32 cellular contexts compared by ENCODE assay signal in genomic region chr1:118826669-118827068, GRCh38.
A peak's percentile ranks its signal among the peaks of the same experiment; 100 is the strongest.
DNase-seq lines count a peak whose midpoint lies in the region; ATAC-seq, FAIRE-seq and TF ChIP-seq lines count a peak whose summit lies in the region.
"Had no signal": no experiment of that assay in that cellular context is flagged by ENCODE, and none has a peak within 500 bp of the region (broad histone marks: within the 10 kb centered on the region; RNA-seq: fewer than 3 reads in every experiment).

No MANE protein-coding gene starts in this region.

- H3K9ac ChIP-seq in H9 (ENCODE audit: extremely low read depth, insufficient read length, low read length) (no peak overlapping the region), K562 (ENCODE audit: insufficient read depth in 1 of 2, low read depth in 2 of 2, low read length in 2 of 2) (no peak overlapping the region), HepG2 (ENCODE audit: insufficient read depth, low read depth, low read length) (no peak overlapping the region)
- H3K9ac ChIP-seq: SK-N-SH had no signal

- no peaks in the 10 kb centered on the region for H3K9me1 ChIP-seq in K562 (ENCODE audit: control insufficient read depth, insufficient read depth, low read length)

- H4K20me1 ChIP-seq in H9 (ENCODE audit: control insufficient read depth, insufficient read depth, insufficient read length): no peaks in the 10 kb centered on the region
- no peaks in the 10 kb centered on the region for H4K20me1 ChIP-seq in K562 (replicated peaks; ENCODE audit: control insufficient read depth, insufficient read depth, low read length)
- no peaks in the 10 kb centered on the region for H4K20me1 ChIP-seq in HepG2 (ENCODE audit: insufficient read depth, low read length)

- H3K27me3 Mint-ChIP-seq in H9 (ENCODE audit: low read depth): peaks cover 2% of the 10 kb centered on the region; the same call in 1 of the 2 replicates
- H3K27me3 Mint-ChIP-seq: activated CD4-positive, alpha-beta memory T cell treated with anti-CD3 and anti-CD28 coated beads, Interleukin-2, amount 10 ng/mL, durations not matched to agents 7 days and 5 days; activated T-helper 17 cell treated with anti-CD3 and anti-CD28 coated beads, Interleukin-2, amount 50 U/mL, for 72 hours; naive B cell; stimulated activated naive CD8-positive, alpha-beta T cell treated with anti-CD3 and anti-CD28 coated beads, Interleukin-15, Interleukin-2, amounts not matched to agents 100 ng/mL and 50 ng/mL, for 24 hours; T-helper 17 cell had no signal

- H3K9me3 Mint-ChIP-seq in H9: peaks cover 17% of the 10 kb centered on the region in 2 experiments

- H3K4me3 ChIP-seq in K562: no peak overlapping the region
- no peak overlapping the region for H3K4me3 ChIP-seq in HepG2 (replicated peaks in 1 of 3; ENCODE audit: insufficient read depth in 1 of 3, low read depth in 2 of 3, low read length in 3 of 3)
- H3K4me3 ChIP-seq: esophagus squamous epithelium, left lung, skin epidermis, vagina had no signal

- H2AFZ ChIP-seq in H9 (ENCODE audit: low read length) (no peak overlapping the region), K562 (ENCODE audit: low read depth, low read length) (no peak overlapping the region), HepG2 (ENCODE audit: low read length) (no peak overlapping the region)

- no peaks in the 10 kb centered on the region for H3K4me1 Mint-ChIP-seq in H9
- H3K4me1 Mint-ChIP-seq: activated CD4-positive, alpha-beta memory T cell treated with anti-CD3 and anti-CD28 coated beads, Interleukin-2, amount 10 ng/mL, durations not matched to agents 7 days and 5 days; activated T-helper 17 cell treated with anti-CD3 and anti-CD28 coated beads, Interleukin-2, amount 50 U/mL, for 72 hours; CD14-positive monocyte; immature natural killer cell; naive B cell; T-helper 17 cell had no signal

- no CpG with 5 or more reads among the region's 3 CpGs for WGBS in H9 (ENCODE audit: extremely low coverage, insufficient read length, low lambda C conversion rate)
- WGBS in K562 (ENCODE audit: insufficient coverage, low coverage, missing lambda C conversion rate): 4% methylated on average over 3 of the region's 3 CpGs
- 20% methylated on average over 3 of the region's 3 CpGs for WGBS in HepG2 (ENCODE audit: low lambda C conversion rate)

- no peaks in the 10 kb centered on the region for H3K79me2 ChIP-seq in H9 (ENCODE audit: insufficient read depth, low read length)
- H3K79me2 ChIP-seq in K562 (ENCODE audit: control insufficient read depth, insufficient read depth, low read length): no peaks in the 10 kb centered on the region
- H3K79me2 ChIP-seq in HepG2 (ENCODE audit: insufficient read depth, low read length): no peaks in the 10 kb centered on the region

- H3K9me3 ChIP-seq in H9 (ENCODE audit: control insufficient read depth, low read depth, low read length): peaks cover 9% of the 10 kb centered on the region
- no peaks in the 10 kb centered on the region for H3K9me3 ChIP-seq in K562 (replicated peaks; ENCODE audit: control insufficient read depth, insufficient read depth, low read depth, low read length)
- H3K9me3 ChIP-seq in HepG2 (ENCODE audit: low read length): no peaks in the 10 kb centered on the region
- H3K9me3 ChIP-seq: esophagus squamous epithelium, SK-N-SH, vagina had no signal

- BruUV-seq in K562 (replicated peaks; lab: Mats Ljungman, UMichigan): no TSS peak
- BruUV-seq in HepG2 (replicated peaks; lab: Mats Ljungman, UMichigan): no TSS peak

- H3K56ac ChIP-seq in H9 (ENCODE audit: insufficient read length, low read depth, low read length): no peak overlapping the region

- H3K79me1 ChIP-seq in H9 (ENCODE audit: insufficient read depth, low read depth, low read length, poor library complexity, severe bottlenecking): no peaks in the 10 kb centered on the region

- TF ChIP-seq POLR2A in K562 (conservative IDR thresholded peaks at IDR 0.05): no peak
- TF ChIP-seq POLR2A in HepG2 (IDR thresholded peaks at IDR 0.05; ENCODE audit: insufficient read depth in 1 of 2, low read depth in 2 of 2, low read length in 2 of 2): no peak

- H2BK5ac ChIP-seq in H9 (ENCODE audit: insufficient read length, low read length): no peak overlapping the region

- H3K36me3 ChIP-seq in K562 (ENCODE audit: control insufficient read depth, insufficient read depth, low read length) (no peaks in the 10 kb centered on the region), HepG2 (replicated peaks in 1 of 2; ENCODE audit: control insufficient read depth in 1 of 2, insufficient read depth in 2 of 2, low read length in 2 of 2) (no peaks in the 10 kb centered on the region)
- H3K36me3 ChIP-seq: esophagus squamous epithelium, left lung, vagina had no signal

- no peak overlapping the region for H3T11ph ChIP-seq in H9 (ENCODE audit: low read length)

- H3K4me2 ChIP-seq in H9 (ENCODE audit: insufficient read depth, insufficient read length, low read length) (no peak overlapping the region), K562 (ENCODE audit: insufficient read depth, low read length) (no peak overlapping the region), HepG2 (ENCODE audit: low read depth, low read length) (no peak overlapping the region)
- H3K4me2 ChIP-seq: SK-N-SH had no signal

- H2BK15ac ChIP-seq in H9 (ENCODE audit: low read depth, low read length): no peak overlapping the region

- no peaks in the 10 kb centered on the region for H3K23me2 ChIP-seq in H9 (ENCODE audit: insufficient read length, low read depth, low read length, poor library complexity, severe bottlenecking)

- no peak overlapping the region for H3K4ac ChIP-seq in H9 (ENCODE audit: low read depth, low read length)

- TF ChIP-seq RAD21 in K562 (CRISPR knock-in tag; conservative IDR thresholded peaks at IDR 0.05 in 1 of 2, IDR thresholded peaks at IDR 0.05 in 1 of 2) (0 out of 4 replicates have a peak, but pooled peaks of 1 of the 2 experiments have one; percentile 27), HepG2 (CRISPR knock-in tag; IDR thresholded peaks at IDR 0.05) (no peak)

- TF ChIP-seq CTCF in GM10266 (IDR thresholded peaks at IDR 0.05; ENCODE audit: control insufficient read depth, insufficient read depth, low read depth, missing control alignments): peak; percentile 16
- peak; percentile 56 for TF ChIP-seq CTCF in H9 (conservative IDR thresholded peaks at IDR 0.05)
- TF ChIP-seq CTCF in K562 (IDR thresholded peaks at IDR 0.05 in 2 of 3, conservative IDR thresholded peaks at IDR 0.05 in 1 of 3; ENCODE audit: insufficient read depth in 2 of 3, low read depth in 1 of 3, low read length in 3 of 3): no peak
- TF ChIP-seq CTCF in HepG2 (CRISPR knock-in tag; IDR thresholded peaks at IDR 0.05): peak; percentile 11; the same call in 1 of the 2 replicates
- TF ChIP-seq CTCF in GM20000 (IDR thresholded peaks at IDR 0.05; ENCODE audit: extremely low read depth, missing control alignments): no peak

- no peak overlapping the region for H2BK20ac ChIP-seq in H9 (ENCODE audit: low read depth, low read length, poor library complexity, severe bottlenecking)

- no peak overlapping the region for H3K27ac ChIP-seq in H9 (ENCODE audit: insufficient read length, low read depth, low read length)
- no peak overlapping the region for H3K27ac ChIP-seq in K562 (ENCODE audit: extremely low read depth, low read depth, low read length)
- no peak overlapping the region for H3K27ac ChIP-seq in HepG2 (ENCODE audit: extremely low read length, insufficient read depth, low read length)
- H3K27ac ChIP-seq: esophagus squamous epithelium, left lung, skin epidermis, vagina had no signal

- DNase-seq in GM10266 (ENCODE audit: extremely low spot score) (no peak), H9 (no peak), K562 (ENCODE audit: extremely low read depth in 1 of 4, low spot score in 3 of 4) (no peak), HepG2 (ENCODE audit: low spot score) (no peak), GM20000 (ENCODE audit: low spot score) (no peak), NAMALWA (ENCODE audit: low spot score) (no peak), dedifferentiated amniotic fluid mesenchymal stem cell (ENCODE audit: extremely low spot score) (no peak)
- DNase-seq: activated CD4-positive, alpha-beta memory T cell treated with anti-CD3 and anti-CD28 coated beads, Interleukin-2, amount 10 ng/mL, durations not matched to agents 7 days and 5 days; activated CD4-positive, alpha-beta T cell treated with anti-CD3 and anti-CD28 coated beads for 1 hour; activated naive CD4-positive, alpha-beta T cell treated with anti-CD3 and anti-CD28 coated beads, Interleukin-2, amount 50 U/mL, for 16 hours; amygdala; effector memory CD4-positive, alpha-beta T cell; EL; esophagus squamous epithelium; foreskin melanocyte; immature natural killer cell; left lung; naive B cell; NCI-H1048; NCI-H187; NCI-H2227 treated with DMSO at 0.1 percent for 48 hours; NCI-H69; SK-N-SH; T-helper 17 cell had no signal

- no peak overlapping the region for H2BK120ac ChIP-seq in H9 (ENCODE audit: low read depth, low read length, poor library complexity, severe bottlenecking)

- no peak overlapping the region for H2AK5ac ChIP-seq in H9 (ENCODE audit: insufficient read length, low read length)

- H3K23ac ChIP-seq in H9 (ENCODE audit: insufficient read length, low read depth, low read length): no peak overlapping the region

- no peak overlapping the region for H2BK12ac ChIP-seq in H9 (ENCODE audit: insufficient read length, low read depth, low read length)

- ATAC-seq in K562 (no peak), HepG2 (no peak), HG03378 (IDR thresholded peaks at IDR 0.05; ENCODE audit: unreplicated experiment) (no peak)
- ATAC-seq: activated T-helper 17 cell treated with anti-CD3 and anti-CD28 coated beads, Interleukin-2, amount 50 U/mL, for 72 hours; left lung; T-helper 17 cell had no signal

- H3K27me3 ChIP-seq in H9 (ENCODE audit: insufficient read depth, low read length): no peaks in the 10 kb centered on the region
- no peaks in the 10 kb centered on the region for H3K27me3 ChIP-seq in K562 (ENCODE audit: control insufficient read depth in 2 of 2, insufficient read depth in 2 of 2, low read length in 2 of 2)
- H3K27me3 ChIP-seq in HepG2 (ENCODE audit: control insufficient read depth in 1 of 2, insufficient read depth in 2 of 2, low read length in 2 of 2): no peaks in the 10 kb centered on the region
- H3K27me3 ChIP-seq: esophagus squamous epithelium, left lung, vagina had no signal

- H4K8ac ChIP-seq in H9 (replicated peaks; ENCODE audit: insufficient read length, low read depth, low read length): no peak overlapping the region

- H3K14ac ChIP-seq in H9 (ENCODE audit: insufficient read depth, low read length): no peak overlapping the region

- H4K5ac ChIP-seq in H9 (ENCODE audit: insufficient read length, low read depth, low read length): no peak overlapping the region

- H3K4me3 Mint-ChIP-seq in H9: no peak overlapping the region
- H3K4me3 Mint-ChIP-seq: activated CD4-positive, alpha-beta memory T cell treated with anti-CD3 and anti-CD28 coated beads, Interleukin-2, amount 10 ng/mL, durations not matched to agents 7 days and 5 days; activated T-helper 17 cell treated with anti-CD3 and anti-CD28 coated beads, Interleukin-2, amount 50 U/mL, for 72 hours; CD14-positive monocyte; immature natural killer cell; naive B cell; stimulated activated naive CD8-positive, alpha-beta T cell treated with anti-CD3 and anti-CD28 coated beads, Interleukin-15, Interleukin-2, amounts not matched to agents 100 ng/mL and 50 ng/mL, for 24 hours; T-helper 17 cell had no signal

- H3K4me1 ChIP-seq in H9 (ENCODE audit: insufficient read depth, low read length) (no peaks in the 10 kb centered on the region), K562 (replicated peaks in 1 of 2; ENCODE audit: control insufficient read depth in 2 of 2, insufficient read depth in 2 of 2, low read length in 2 of 2) (no peaks in the 10 kb centered on the region), HepG2 (ENCODE audit: insufficient read depth, low read length) (no peaks in the 10 kb centered on the region)
- H3K4me1 ChIP-seq: esophagus squamous epithelium, left lung, vagina had no signal

- POLR2A ChIA-PET in K562 (lab: Yijun Ruan, JAX) (no interaction called here), HepG2 (lab: Yijun Ruan, JAX) (no interaction called here)

- peaks cover 5 to 15% (median 9%) of the 10 kb centered on the region in 3 experiments; a peak in 6 of 7 replicates for H3K36me3 Mint-ChIP-seq in H9 (ENCODE audit: insufficient read depth in 1 of 3, low read depth in 3 of 3)
- H3K36me3 Mint-ChIP-seq: CD14-positive monocyte, naive B cell had no signal

- no peak overlapping the region for H4K91ac ChIP-seq in H9 (ENCODE audit: insufficient read length, low read depth, low read length)

- TF ChIP-seq EP300 in K562 (IDR thresholded peaks at IDR 0.05; ENCODE audit: low read length) (no peak), HepG2 (IDR thresholded peaks at IDR 0.05; ENCODE audit: low read depth in 2 of 2, low read length in 2 of 2) (no peak), HepG2 (CRISPR knock-in tag; IDR thresholded peaks at IDR 0.05; ENCODE audit: borderline replicate concordance) (no peak)

- intact Hi-C loops in K562 (cut with micrococcal nuclease): no loop called here
- intact Hi-C loops in HepG2 (cut with micrococcal nuclease; ENCODE audit: unreplicated experiment): no loop called here

- no peak overlapping the region for H3K27ac Mint-ChIP-seq in H9
- H3K27ac Mint-ChIP-seq: activated CD4-positive, alpha-beta memory T cell treated with anti-CD3 and anti-CD28 coated beads, Interleukin-2, amount 10 ng/mL, durations not matched to agents 7 days and 5 days; activated T-helper 17 cell treated with anti-CD3 and anti-CD28 coated beads, Interleukin-2, amount 50 U/mL, for 72 hours; CD14-positive monocyte; immature natural killer cell; naive B cell; stimulated activated naive CD8-positive, alpha-beta T cell treated with anti-CD3 and anti-CD28 coated beads, Interleukin-15, Interleukin-2, amounts not matched to agents 100 ng/mL and 50 ng/mL, for 24 hours; T-helper 17 cell had no signal

- FAIRE-seq in K562 (lab: Jason Lieb, UNC) (no peak), HepG2 (lab: Jason Lieb, UNC) (no peak)
- FAIRE-seq: colon, HTR-8/SVneo had no signal

- H3K18ac ChIP-seq in H9 (ENCODE audit: insufficient read length, low read depth, low read length): no peak overlapping the region

- in situ Hi-C loops in K562 (cut with MboI) (no loop called here), HepG2 (cut with HindIII; ENCODE audit: extremely low pct_ligation_motif_present, low pct_unique_long_range_greater_than_20kb) (no loop called here)

- CTCF ChIA-PET in K562 (lab: Yijun Ruan, JAX; ENCODE audit: low intra/inter-chr PET ratio) (no interaction called here), HepG2 (lab: Yijun Ruan, JAX; ENCODE audit: low intra/inter-chr PET ratio, low total read pairs) (interaction anchor here (1.3 kb wide), 1 partner anchor 182 kb away, joined by 6 read pairs; no protein-coding TSS in a partner anchor)

Comparison
In these comparisons a context has a peak if more than half of its experiments do, and no peak if none do; other contexts are left out.
1. CTCF ChIP-seq: peak in GM10266 (single experiment), H9 (single experiment) and HepG2 (single experiment); none in K562 (0 of 3) and GM20000 (single experiment).